ENCODE assay signal across 24 cellular contexts in the genomic region with DNA sequence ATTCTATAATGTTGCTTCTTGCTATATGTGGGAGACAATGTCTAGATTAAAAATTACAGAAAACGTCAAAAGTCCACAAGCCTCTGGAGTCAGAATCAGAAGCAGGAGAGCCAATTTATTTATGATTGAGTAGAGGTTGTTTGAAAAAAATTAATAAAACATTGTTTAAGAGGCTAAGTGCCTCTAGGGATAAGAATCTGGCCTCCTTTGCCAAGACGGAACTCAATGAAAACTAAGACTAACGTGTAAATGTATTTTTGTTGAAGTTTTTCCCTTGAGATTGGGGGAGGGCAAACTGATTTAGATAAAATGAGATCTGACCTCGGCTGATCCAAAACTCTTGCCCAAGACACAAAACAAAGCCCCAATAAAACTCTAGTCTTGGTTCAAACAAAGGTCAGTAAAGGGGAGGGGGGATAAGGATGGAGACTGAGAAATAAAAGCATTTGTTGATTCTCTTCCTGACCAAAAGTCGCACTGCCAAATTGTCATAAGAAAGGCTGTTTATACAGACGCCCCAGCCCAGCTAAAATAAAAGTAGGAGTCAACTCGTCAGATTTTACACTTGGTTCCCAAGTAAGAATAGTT.
DNase-seq lines count a peak whose midpoint lies in the region; ATAC-seq and TF ChIP-seq lines count a peak whose summit lies in the region.
"Had no signal": no experiment of that assay in that cellular context is flagged by ENCODE, and none has a peak within 500 bp of the region (broad histone marks: within the 10 kb centered on the region; RNA-seq: fewer than 3 reads in every experiment).

No MANE protein-coding gene starts in this region.

- intact Hi-C loops in sciatic nerve (cut with DNase I): no loop called here
- intact Hi-C loops in A673 (cut with micrococcal nuclease; ENCODE audit: unreplicated experiment): no loop called here

- no peak overlapping the region for H3K4me3 ChIP-seq in BLaER1
- H3K4me3 ChIP-seq in A673 (ENCODE audit: low read depth, low read length, poor library complexity, severe bottlenecking): no peak overlapping the region
- H3K4me3 ChIP-seq: cardiac muscle cell, mucosa of descending colon, upper lobe of right lung had no signal

- H3K27me3 ChIP-seq in BLaER1: no peaks in the 10 kb centered on the region
- no peaks in the 10 kb centered on the region for H3K27me3 ChIP-seq in A673 (replicated peaks; ENCODE audit: insufficient read depth, low read depth, low read length, poor library complexity)
- H3K27me3 ChIP-seq: cardiac muscle cell, upper lobe of right lung had no signal

- BruUV-seq in A673 (replicated peaks; lab: Mats Ljungman, UMichigan): no TSS peak

- POLR2A ChIA-PET in A673 (lab: Charles Lee; ENCODE audit: low non-redundant PET): no interaction called here

- no peak overlapping the region for H3K9ac ChIP-seq in BLaER1

- H3K4me2 ChIP-seq in BLaER1: peak overlapping the region; percentile 46; the same call in 1 of the 2 replicates

- DNase-seq in SK-N-DZ (ENCODE audit: low spot score) (peak; percentile 7), left kidney (ENCODE audit: low read depth, low spot score) (peak; percentile 48), sciatic nerve (ENCODE audit: low spot score) (no peak), SKM-1 treated with dmso at 0.1 percent for 144 hours (lab: John Stamatoyannopoulos, UW; ENCODE audit: unreplicated experiment) (no peak), A673 (ENCODE audit: low spot score) (no peak), NCI-H748 treated with DMSO at 0.1 percent for 48 hours (lab: John Stamatoyannopoulos, UW) (no peak)
- DNase-seq: activated CD4-positive, CD25-positive, alpha-beta regulatory T cell; activated naive CD4-positive, alpha-beta T cell; activated T-cell treated with anti-CD3 and anti-CD28 coated beads, Interleukin-2, amount 50 U/mL, for 1 hour; amygdala; CD4-positive, CD25-positive, alpha-beta regulatory T cell; H7; head of caudate nucleus; mucosa of descending colon; NCI-H1417 treated with DMSO at 0.1 percent for 48 hours; NCI-H2107; NCI-H510A; stimulated activated CD4-positive, alpha-beta T cell treated with anti-CD3 and anti-CD28 coated beads, Interleukin-15, amount 100 ng/mL, for 24 hours; T1000; upper lobe of right lung had no signal

- H3K27ac ChIP-seq in BLaER1 (no peak overlapping the region; the same call in 1 of the 2 replicates), A673 (ENCODE audit: low read depth, low read length, poor library complexity, severe bottlenecking) (no peak overlapping the region)
- H3K27ac ChIP-seq: cardiac muscle cell, RWPE1, upper lobe of right lung had no signal

- no peaks in the 10 kb centered on the region for H4K20me1 ChIP-seq in BLaER1

- H3K9me3 ChIP-seq in BLaER1: peaks cover 14% of the 10 kb centered on the region
- no peaks in the 10 kb centered on the region for H3K9me3 ChIP-seq in A673 (ENCODE audit: low read depth, low read length, poor library complexity, severe bottlenecking)
- H3K9me3 ChIP-seq: upper lobe of right lung had no signal

- no peak for TF ChIP-seq CTCF in A673 (conservative IDR thresholded peaks at IDR 0.05; ENCODE audit: low read depth, low read length)

- CTCF ChIA-PET in A673 (lab: Charles Lee): no interaction called here

- peak; percentile 66 for ATAC-seq in sciatic nerve
- ATAC-seq in GM21367 (IDR thresholded peaks at IDR 0.05; ENCODE audit: unreplicated experiment): no peak
- ATAC-seq: mucosa of descending colon, upper lobe of right lung had no signal

- H3K36me3 ChIP-seq in BLaER1 (no peaks in the 10 kb centered on the region), A673 (ENCODE audit: insufficient read depth, low read length, poor library complexity, severe bottlenecking) (no peaks in the 10 kb centered on the region)
- H3K36me3 ChIP-seq: cardiac muscle cell, upper lobe of right lung had no signal

- H3K4me1 ChIP-seq in BLaER1: peaks cover 15% of the 10 kb centered on the region
- no peaks in the 10 kb centered on the region for H3K4me1 ChIP-seq in A673 (ENCODE audit: insufficient read depth, low read length, poor library complexity, severe bottlenecking)
- H3K4me1 ChIP-seq: upper lobe of right lung had no signal

Comparison
In these comparisons a context has a peak if more than half of its experiments do, and no peak if none do; other contexts are left out.
1. DNase-seq: peak in SK-N-DZ (single experiment) and left kidney (single experiment); none in sciatic nerve (single experiment), SKM-1 treated with dmso at 0.1 percent for 144 hours (single experiment), A673 (single experiment) and NCI-H748 treated with DMSO at 0.1 percent for 48 hours (single experiment).